Comparison of ENCODE assay signal across 8 cellular contexts in genomic region chr9:81689093-81689342, GRCh38. TPM values are rescaled to one million over a fixed set of nuclear protein-coding genes. Genes with fewer than 3 reads are reported as not detected.
DNase-seq lines count a peak whose midpoint lies in the region; ATAC-seq and TF ChIP-seq lines count a peak whose summit lies in the region.
"Not testable (repeated sequence)": the region's sequence is repeated elsewhere in the genome, so short reads cannot be mapped to it uniquely, and the experiment has no call there.

No MANE protein-coding gene starts in this region.

- DNase-seq in CD4-positive, CD25-positive, alpha-beta regulatory T cell; H7; LNCaP clone FGC (ENCODE audit: low read depth); activated CD4-positive, alpha-beta T cell treated with anti-CD3 and anti-CD28 coated beads, Interleukin-2, amount 10 ng/mL, durations not matched to agents 7 days and 5 days; chondrocyte (ENCODE audit: low spot score); left ventricle myocardium inferior; naive B cell: not testable (repeated sequence)

- peaks cover 18% of the 10 kb centered on the region for H3K27me3 Mint-ChIP-seq in CD4-positive, CD25-positive, alpha-beta regulatory T cell
- peaks cover 28% of the 10 kb centered on the region for H3K27me3 Mint-ChIP-seq in activated CD4-positive, alpha-beta T cell treated with anti-CD3 and anti-CD28 coated beads, Interleukin-2, amount 10 ng/mL, durations not matched to agents 7 days and 5 days
- H3K27me3 Mint-ChIP-seq in chondrocyte (ENCODE audit: low read depth); naive B cell: not testable (repeated sequence)
- peaks cover 15% of the 10 kb centered on the region for H3K27me3 Mint-ChIP-seq in stimulated activated naive CD8-positive, alpha-beta T cell treated with anti-CD3 and anti-CD28 coated beads, Interleukin-15, Interleukin-2, amounts not matched to agents 100 ng/mL and 50 ng/mL, for 24 hours

- not testable (repeated sequence) for H3K36me3 Mint-ChIP-seq in CD4-positive, CD25-positive, alpha-beta regulatory T cell; activated CD4-positive, alpha-beta T cell treated with anti-CD3 and anti-CD28 coated beads, Interleukin-2, amount 10 ng/mL, durations not matched to agents 7 days and 5 days (ENCODE audit: low read depth); chondrocyte (ENCODE audit: low read depth); naive B cell; stimulated activated naive CD8-positive, alpha-beta T cell treated with anti-CD3 and anti-CD28 coated beads, Interleukin-15, Interleukin-2, amounts not matched to agents 100 ng/mL and 50 ng/mL, for 24 hours (ENCODE audit: low read depth)

- not testable (repeated sequence) for H3K9me3 ChIP-seq in CD4-positive, CD25-positive, alpha-beta regulatory T cell (ENCODE audit: control insufficient read depth in 2 of 2, low read length in 2 of 2); left ventricle myocardium inferior (replicated peaks)

- not testable (repeated sequence) for H3K4me1 ChIP-seq in CD4-positive, CD25-positive, alpha-beta regulatory T cell (ENCODE audit: control insufficient read depth, insufficient read depth, low read length, poor library complexity, severe bottlenecking)
- H3K4me1 ChIP-seq in left ventricle myocardium inferior = peaks cover 60% of the 10 kb centered on the region

- ATAC-seq in CD4-positive, CD25-positive, alpha-beta regulatory T cell (ENCODE audit: low read depth in 2 of 2) = not testable (repeated sequence)
- peak in 1 of 2 donors; percentile 6 for ATAC-seq in naive B cell (ENCODE audit: low read depth in 2 of 2)

- peaks cover 0 to 13% (median 4%) of the 10 kb centered on the region in 4 donors for H3K4me1 Mint-ChIP-seq in CD4-positive, CD25-positive, alpha-beta regulatory T cell
- H3K4me1 Mint-ChIP-seq in activated CD4-positive, alpha-beta T cell treated with anti-CD3 and anti-CD28 coated beads, Interleukin-2, amount 10 ng/mL, durations not matched to agents 7 days and 5 days = peaks cover 22% of the 10 kb centered on the region
- not testable (repeated sequence) for H3K4me1 Mint-ChIP-seq in chondrocyte (ENCODE audit: low read depth)
- peaks cover 9 to 19% (median 14%) of the 10 kb centered on the region in 3 donors for H3K4me1 Mint-ChIP-seq in naive B cell
- H3K4me1 Mint-ChIP-seq in stimulated activated naive CD8-positive, alpha-beta T cell treated with anti-CD3 and anti-CD28 coated beads, Interleukin-15, Interleukin-2, amounts not matched to agents 100 ng/mL and 50 ng/mL, for 24 hours (ENCODE audit: low read depth) = peaks cover 15% of the 10 kb centered on the region

- H3K27ac Mint-ChIP-seq in CD4-positive, CD25-positive, alpha-beta regulatory T cell = not testable (repeated sequence)
- peak overlapping the region; percentile 69 for H3K27ac Mint-ChIP-seq in activated CD4-positive, alpha-beta T cell treated with anti-CD3 and anti-CD28 coated beads, Interleukin-2, amount 10 ng/mL, durations not matched to agents 7 days and 5 days
- H3K27ac Mint-ChIP-seq in chondrocyte (ENCODE audit: unreplicated experiment) (peak overlapping the region; percentile 98), naive B cell (peak overlapping the region in 5 of 6 donors; percentile 72 to 97 (median 95))
- H3K27ac Mint-ChIP-seq in stimulated activated naive CD8-positive, alpha-beta T cell treated with anti-CD3 and anti-CD28 coated beads, Interleukin-15, Interleukin-2, amounts not matched to agents 100 ng/mL and 50 ng/mL, for 24 hours = peak overlapping the region; percentile 72

- POLR2A ChIA-PET in activated CD4-positive, alpha-beta T cell treated with anti-CD3 and anti-CD28 coated beads, Interleukin-2, amount 10 ng/mL, durations not matched to agents 7 days and 5 days (lab: Charles Lee) = not testable (repeated sequence)

- H3K36me3 ChIP-seq in CD4-positive, CD25-positive, alpha-beta regulatory T cell (ENCODE audit: control insufficient read depth, insufficient read depth, low read length); H7 (replicated peaks; ENCODE audit: control insufficient read depth, insufficient read depth, low read length); left ventricle myocardium inferior: not testable (repeated sequence)

- not testable (repeated sequence) for TF ChIP-seq CTCF in LNCaP clone FGC (IDR thresholded peaks at IDR 0.05; ENCODE audit: control insufficient read depth, extremely low read depth, insufficient read depth); left ventricle myocardium inferior (IDR thresholded peaks at IDR 0.05; ENCODE audit: borderline replicate concordance)
- peak; percentile 31 for TF ChIP-seq CTCF in chondrocyte (IDR thresholded peaks at IDR 0.05)

- intact Hi-C loops in left ventricle myocardium inferior (cut with micrococcal nuclease) = loop anchor here (5.0 to 10.0 kb wide), 2 partner anchors 156 to 162 kb away; no protein-coding TSS in a partner anchor

- H3K27me3 ChIP-seq in CD4-positive, CD25-positive, alpha-beta regulatory T cell (ENCODE audit: control insufficient read depth, insufficient read depth, low read length); H7 (ENCODE audit: control insufficient read depth, insufficient read depth, low read length): not testable (repeated sequence)
- peaks cover 24% of the 10 kb centered on the region for H3K27me3 ChIP-seq in left ventricle myocardium inferior (ENCODE audit: low read depth)

- CTCF ChIA-PET in activated CD4-positive, alpha-beta T cell treated with anti-CD3 and anti-CD28 coated beads, Interleukin-2, amount 10 ng/mL, durations not matched to agents 7 days and 5 days (lab: Charles Lee) = not testable (repeated sequence)

- H3K4me3 Mint-ChIP-seq in CD4-positive, CD25-positive, alpha-beta regulatory T cell = peak overlapping the region in 3 of 4 donors; percentile 63 to 91 (median 64)
- H3K4me3 Mint-ChIP-seq in activated CD4-positive, alpha-beta T cell treated with anti-CD3 and anti-CD28 coated beads, Interleukin-2, amount 10 ng/mL, durations not matched to agents 7 days and 5 days = peak overlapping the region; percentile 72
- peak overlapping the region; percentile 97 for H3K4me3 Mint-ChIP-seq in chondrocyte (ENCODE audit: unreplicated experiment)
- peak overlapping the region in 5 of 8 donors; percentile 93 to 99 (median 97) for H3K4me3 Mint-ChIP-seq in naive B cell
- H3K4me3 Mint-ChIP-seq in stimulated activated naive CD8-positive, alpha-beta T cell treated with anti-CD3 and anti-CD28 coated beads, Interleukin-15, Interleukin-2, amounts not matched to agents 100 ng/mL and 50 ng/mL, for 24 hours = peak overlapping the region; percentile 85

- not testable (repeated sequence) for H3K27ac ChIP-seq in CD4-positive, CD25-positive, alpha-beta regulatory T cell (ENCODE audit: insufficient read depth, low read length, poor library complexity, severe bottlenecking)
- H3K27ac ChIP-seq in left ventricle myocardium inferior (replicated peaks) = peak overlapping the region; percentile 89

- H3K9me3 Mint-ChIP-seq in CD4-positive, CD25-positive, alpha-beta regulatory T cell; activated CD4-positive, alpha-beta T cell treated with anti-CD3 and anti-CD28 coated beads, Interleukin-2, amount 10 ng/mL, durations not matched to agents 7 days and 5 days; chondrocyte (ENCODE audit: low read depth); naive B cell; stimulated activated naive CD8-positive, alpha-beta T cell treated with anti-CD3 and anti-CD28 coated beads, Interleukin-15, Interleukin-2, amounts not matched to agents 100 ng/mL and 50 ng/mL, for 24 hours: not testable (repeated sequence)

- H3K4me3 ChIP-seq in CD4-positive, CD25-positive, alpha-beta regulatory T cell (ENCODE audit: low read depth, low read length) = not testable (repeated sequence)
- H3K4me3 ChIP-seq in H7 (ENCODE audit: insufficient read depth, low read depth, low read length) (peak overlapping the region; percentile 97), LNCaP clone FGC (ENCODE audit: low read depth, low read length) (peak overlapping the region; percentile 67), left ventricle myocardium inferior (peak overlapping the region; percentile 85)

RNA-seq across cellular contexts. Expression of gene TLE1, which starts 0.3 kb away (rescaled TPM):
- total RNA-seq in CD4-positive, CD25-positive, alpha-beta regulatory T cell = 0.74 TPM
- 1 to 10 TPM in 1 of 4 donors, under 1 TPM in 2, not detected in 1; 0.03 to 5.5 (median 0.11) TPM for polyA plus RNA-seq in CD4-positive, CD25-positive, alpha-beta regulatory T cell
- 84.1 and 107 TPM in 2 replicates for total RNA-seq in H7 (2014; rRNA removed; shearing (Covaris generic))
- total RNA-seq in activated CD4-positive, alpha-beta T cell treated with anti-CD3 and anti-CD28 coated beads, Interleukin-2, amount 10 ng/mL, durations not matched to agents 7 days and 5 days = under 1 TPM; 0.37 to 0.75 TPM
- 12.2 to 17.1 TPM (median 12.6 TPM) in 3 replicates for total RNA-seq in chondrocyte
- 8.5 TPM for total RNA-seq in left ventricle myocardium inferior
- 100 to 1,000 TPM in 4 of 6 donors, 10 to 100 TPM in 2; 86.2 to 241 (median 152) TPM for polyA plus RNA-seq in naive B cell (ENCODE audit: low read depth in 6 of 6)
